Comparison of ENCODE assay signal across 1 cellular context in the genomic region with DNA sequence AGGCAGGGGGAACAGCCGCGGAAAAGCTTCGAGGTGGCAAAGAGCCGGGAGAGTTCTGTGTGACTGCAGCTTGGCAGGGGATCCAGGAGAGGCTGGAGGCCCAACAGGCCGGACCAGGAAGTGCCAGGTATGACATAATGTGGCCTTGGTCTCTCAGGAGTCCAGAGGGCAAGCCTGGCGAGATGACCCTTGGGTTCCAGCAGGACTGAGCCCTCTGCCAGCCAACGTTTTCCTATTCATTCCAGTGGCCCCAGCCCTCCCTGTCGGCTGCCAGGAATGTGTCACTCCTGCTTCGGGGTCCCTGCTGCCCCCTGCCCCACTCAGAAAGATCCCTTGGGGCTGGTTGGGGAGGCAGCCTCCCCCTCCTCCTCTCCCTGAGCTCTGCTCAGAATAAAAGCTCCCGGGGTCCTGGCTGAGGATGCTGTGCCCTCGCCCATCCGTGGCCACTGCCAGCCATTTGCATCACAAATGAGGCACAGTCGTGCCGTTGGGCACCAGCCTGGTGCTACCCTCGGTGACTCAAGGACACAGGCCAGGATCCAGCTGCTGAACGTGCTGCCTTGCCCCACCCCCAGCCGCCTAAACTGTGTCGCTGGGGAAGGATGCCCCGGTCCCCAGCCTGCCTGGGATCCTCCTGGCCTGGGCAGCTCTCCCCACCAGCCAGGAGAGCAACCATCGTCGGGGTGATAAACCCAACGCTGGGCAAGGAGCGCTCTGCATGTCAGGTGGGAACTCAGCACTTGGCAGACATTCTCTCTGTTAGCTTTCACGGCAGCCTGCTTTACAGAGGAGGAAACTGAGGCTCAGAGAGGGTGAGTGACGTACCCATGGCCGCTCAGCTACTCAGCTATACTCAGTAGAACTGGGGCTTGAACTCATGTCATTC.
A peak's percentile ranks its signal among the peaks of the same experiment; 100 is the strongest.
TF ChIP-seq lines count a peak whose summit lies in the region.

No MANE protein-coding gene starts in this region.

TF ChIP-seq in HepG2, 621 proteins besides CTCF, POLR2A, EP300 and RAD21 (continued from another document and continues in another):
- TF ChIP-seq ZNF772 (CRISPR knock-in tag; IDR thresholded peaks at IDR 0.05), result 0 out of 2 replicates have a peak, but pooled peaks have one; percentile 16
- peak; percentile 73 to 81 for TF ChIP-seq NR2F1 (CRISPR knock-in tag; IDR thresholded peaks at IDR 0.05)
- peak; percentile 47; the same call in 1 of the 2 replicates for TF ChIP-seq NCOA2 (CRISPR knock-in tag; IDR thresholded peaks at IDR 0.05)
- no peak; the same call in 1 of the 2 replicates for TF ChIP-seq ZNF501 (CRISPR knock-in tag; IDR thresholded peaks at IDR 0.05)
- no peak for TF ChIP-seq GABPA (IDR thresholded peaks at IDR 0.05; ENCODE audit: low read depth, low read length)
- TF ChIP-seq GABPA (CRISPR knock-in tag; IDR thresholded peaks at IDR 0.05; ENCODE audit: low read depth), result 0 out of 2 replicates have a peak, but pooled peaks have one; percentile 20
- TF ChIP-seq ZNF292 (CRISPR knock-in tag; IDR thresholded peaks at IDR 0.05; ENCODE audit: borderline replicate concordance, low read depth), result peak; percentile 54; the same call in 1 of the 2 replicates
- TF ChIP-seq ONECUT2 (CRISPR knock-in tag; IDR thresholded peaks at IDR 0.05), result no peak
- TF ChIP-seq ZBTB20 (CRISPR knock-in tag; IDR thresholded peaks at IDR 0.05; ENCODE audit: borderline replicate concordance, low read depth), result peak; percentile 42; the same call in 1 of the 2 replicates
- peak; percentile 57 for TF ChIP-seq ETV5 (CRISPR knock-in tag; IDR thresholded peaks at IDR 0.05; ENCODE audit: borderline replicate concordance)
- TF ChIP-seq, protein P1, sequence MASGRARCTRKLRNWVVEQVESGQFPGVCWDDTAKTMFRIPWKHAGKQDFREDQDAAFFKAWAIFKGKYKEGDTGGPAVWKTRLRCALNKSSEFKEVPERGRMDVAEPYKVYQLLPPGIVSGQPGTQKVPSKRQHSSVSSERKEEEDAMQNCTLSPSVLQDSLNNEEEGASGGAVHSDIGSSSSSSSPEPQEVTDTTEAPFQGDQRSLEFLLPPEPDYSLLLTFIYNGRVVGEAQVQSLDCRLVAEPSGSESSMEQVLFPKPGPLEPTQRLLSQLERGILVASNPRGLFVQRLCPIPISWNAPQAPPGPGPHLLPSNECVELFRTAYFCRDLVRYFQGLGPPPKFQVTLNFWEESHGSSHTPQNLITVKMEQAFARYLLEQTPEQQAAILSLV (CRISPR knock-in tag; IDR thresholded peaks at IDR 0.05; ENCODE audit: borderline replicate concordance), result peak; percentile 55; the same call in 1 of the 2 replicates
- peak; percentile 45; the same call in 1 of the 2 replicates for TF ChIP-seq JUND (CRISPR knock-in tag; IDR thresholded peaks at IDR 0.05)
- TF ChIP-seq NR2C2 (CRISPR knock-in tag; IDR thresholded peaks at IDR 0.05; ENCODE audit: borderline replicate concordance), result peak; percentile 61
- TF ChIP-seq ATF7 (IDR thresholded peaks at IDR 0.05), result peak; percentile 60
- TF ChIP-seq ATF7 (CRISPR knock-in tag; IDR thresholded peaks at IDR 0.05), result peak; percentile 93
- TF ChIP-seq, protein P2, sequence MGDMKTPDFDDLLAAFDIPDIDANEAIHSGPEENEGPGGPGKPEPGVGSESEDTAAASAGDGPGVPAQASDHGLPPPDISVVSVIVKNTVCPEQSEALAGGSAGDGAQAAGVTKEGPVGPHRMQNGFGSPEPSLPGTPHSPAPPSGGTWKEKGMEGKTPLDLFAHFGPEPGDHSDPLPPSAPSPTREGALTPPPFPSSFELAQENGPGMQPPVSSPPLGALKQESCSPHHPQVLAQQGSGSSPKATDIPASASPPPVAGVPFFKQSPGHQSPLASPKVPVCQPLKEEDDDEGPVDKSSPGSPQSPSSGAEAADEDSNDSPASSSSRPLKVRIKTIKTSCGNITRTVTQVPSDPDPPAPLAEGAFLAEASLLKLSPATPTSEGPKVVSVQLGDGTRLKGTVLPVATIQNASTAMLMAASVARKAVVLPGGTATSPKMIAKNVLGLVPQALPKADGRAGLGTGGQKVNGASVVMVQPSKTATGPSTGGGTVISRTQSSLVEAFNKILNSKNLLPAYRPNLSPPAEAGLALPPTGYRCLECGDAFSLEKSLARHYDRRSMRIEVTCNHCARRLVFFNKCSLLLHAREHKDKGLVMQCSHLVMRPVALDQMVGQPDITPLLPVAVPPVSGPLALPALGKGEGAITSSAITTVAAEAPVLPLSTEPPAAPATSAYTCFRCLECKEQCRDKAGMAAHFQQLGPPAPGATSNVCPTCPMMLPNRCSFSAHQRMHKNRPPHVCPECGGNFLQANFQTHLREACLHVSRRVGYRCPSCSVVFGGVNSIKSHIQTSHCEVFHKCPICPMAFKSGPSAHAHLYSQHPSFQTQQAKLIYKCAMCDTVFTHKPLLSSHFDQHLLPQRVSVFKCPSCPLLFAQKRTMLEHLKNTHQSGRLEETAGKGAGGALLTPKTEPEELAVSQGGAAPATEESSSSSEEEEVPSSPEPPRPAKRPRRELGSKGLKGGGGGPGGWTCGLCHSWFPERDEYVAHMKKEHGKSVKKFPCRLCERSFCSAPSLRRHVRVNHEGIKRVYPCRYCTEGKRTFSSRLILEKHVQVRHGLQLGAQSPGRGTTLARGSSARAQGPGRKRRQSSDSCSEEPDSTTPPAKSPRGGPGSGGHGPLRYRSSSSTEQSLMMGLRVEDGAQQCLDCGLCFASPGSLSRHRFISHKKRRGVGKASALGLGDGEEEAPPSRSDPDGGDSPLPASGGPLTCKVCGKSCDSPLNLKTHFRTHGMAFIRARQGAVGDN (CRISPR knock-in tag; IDR thresholded peaks at IDR 0.05), result peak; percentile 70
- peak; percentile 44; the same call in 1 of the 2 replicates for TF ChIP-seq ZBTB7B (CRISPR knock-in tag; IDR thresholded peaks at IDR 0.05)
- no peak for TF ChIP-seq ZNF235 (CRISPR knock-in tag; IDR thresholded peaks at IDR 0.05; ENCODE audit: borderline replicate concordance)
- TF ChIP-seq BCL6 (CRISPR knock-in tag; IDR thresholded peaks at IDR 0.05), result peak; percentile 17; the same call in 1 of the 2 replicates
- peak; percentile 85 for TF ChIP-seq SALL1 (CRISPR knock-in tag; IDR thresholded peaks at IDR 0.05)
- TF ChIP-seq, protein P3, sequence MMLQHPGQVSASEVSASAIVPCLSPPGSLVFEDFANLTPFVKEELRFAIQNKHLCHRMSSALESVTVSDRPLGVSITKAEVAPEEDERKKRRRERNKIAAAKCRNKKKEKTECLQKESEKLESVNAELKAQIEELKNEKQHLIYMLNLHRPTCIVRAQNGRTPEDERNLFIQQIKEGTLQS (CRISPR knock-in tag; IDR thresholded peaks at IDR 0.05), result peak; percentile 70; the same call in 1 of the 2 replicates
- peak; percentile 99 for TF ChIP-seq HNRNPL (IDR thresholded peaks at IDR 0.05; ENCODE audit: low read depth, low read length)
- TF ChIP-seq TCF12 (IDR thresholded peaks at IDR 0.05), result no peak
- peak; percentile 48; the same call in 1 of the 2 replicates for TF ChIP-seq TCF12 (CRISPR knock-in tag; IDR thresholded peaks at IDR 0.05)
- TF ChIP-seq MAFK (conservative IDR thresholded peaks at IDR 0.05 in 1 of 2, IDR thresholded peaks at IDR 0.05 in 1 of 2; ENCODE audit: low read length in 2 of 2), result no peak
- TF ChIP-seq BORCS8-MEF2B (CRISPR knock-in tag; IDR thresholded peaks at IDR 0.05), result 0 out of 2 replicates have a peak, but pooled peaks have one; percentile 5
- TF ChIP-seq ZMYM2 (CRISPR knock-in tag; IDR thresholded peaks at IDR 0.05), result peak; percentile 37; the same call in 1 of the 2 replicates
- no peak for TF ChIP-seq LCORL (IDR thresholded peaks at IDR 0.05)
- TF ChIP-seq LCORL (CRISPR knock-in tag; IDR thresholded peaks at IDR 0.05), result peak; percentile 57; the same call in 1 of the 2 replicates
- TF ChIP-seq SOX6 (IDR thresholded peaks at IDR 0.05), result no peak
- peak; percentile 42 for TF ChIP-seq SOX6 (CRISPR knock-in tag; IDR thresholded peaks at IDR 0.05)
- 0 out of 2 replicates have a peak, but pooled peaks have one; percentile 49 for TF ChIP-seq ZNF253 (CRISPR knock-in tag; IDR thresholded peaks at IDR 0.05; ENCODE audit: borderline replicate concordance)
- peak; percentile 90; the same call in 1 of the 2 replicates for TF ChIP-seq ZNF572 (CRISPR knock-in tag; IDR thresholded peaks at IDR 0.05)
- no peak for TF ChIP-seq ZNF781 (CRISPR knock-in tag; IDR thresholded peaks at IDR 0.05; ENCODE audit: borderline replicate concordance, not compliant biosample characterization)
- TF ChIP-seq, protein P4, sequence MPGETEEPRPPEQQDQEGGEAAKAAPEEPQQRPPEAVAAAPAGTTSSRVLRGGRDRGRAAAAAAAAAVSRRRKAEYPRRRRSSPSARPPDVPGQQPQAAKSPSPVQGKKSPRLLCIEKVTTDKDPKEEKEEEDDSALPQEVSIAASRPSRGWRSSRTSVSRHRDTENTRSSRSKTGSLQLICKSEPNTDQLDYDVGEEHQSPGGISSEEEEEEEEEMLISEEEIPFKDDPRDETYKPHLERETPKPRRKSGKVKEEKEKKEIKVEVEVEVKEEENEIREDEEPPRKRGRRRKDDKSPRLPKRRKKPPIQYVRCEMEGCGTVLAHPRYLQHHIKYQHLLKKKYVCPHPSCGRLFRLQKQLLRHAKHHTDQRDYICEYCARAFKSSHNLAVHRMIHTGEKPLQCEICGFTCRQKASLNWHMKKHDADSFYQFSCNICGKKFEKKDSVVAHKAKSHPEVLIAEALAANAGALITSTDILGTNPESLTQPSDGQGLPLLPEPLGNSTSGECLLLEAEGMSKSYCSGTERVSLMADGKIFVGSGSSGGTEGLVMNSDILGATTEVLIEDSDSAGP (CRISPR knock-in tag; IDR thresholded peaks at IDR 0.05; ENCODE audit: borderline replicate concordance), result peak; percentile 21; the same call in 1 of the 2 replicates
- TF ChIP-seq TBX2 (CRISPR knock-in tag; IDR thresholded peaks at IDR 0.05; ENCODE audit: borderline replicate concordance), result peak; percentile 51; the same call in 1 of the 2 replicates
- TF ChIP-seq RXRB (CRISPR knock-in tag; IDR thresholded peaks at IDR 0.05; ENCODE audit: borderline replicate concordance), result peak; percentile 47; the same call in 1 of the 2 replicates
- TF ChIP-seq ZNF333 (CRISPR knock-in tag; IDR thresholded peaks at IDR 0.05; ENCODE audit: borderline replicate concordance), result peak; percentile 65; the same call in 1 of the 2 replicates
- peak; percentile 46 for TF ChIP-seq AGO1 (IDR thresholded peaks at IDR 0.05; ENCODE audit: low read depth, low read length, poor library complexity, severe bottlenecking)
- TF ChIP-seq KAT8 (CRISPR knock-in tag; IDR thresholded peaks at IDR 0.05), result peak; percentile 71; the same call in 1 of the 2 replicates
- TF ChIP-seq RXRA (CRISPR knock-in tag; IDR thresholded peaks at IDR 0.05), result no peak; the same call in none of the 2 replicates
- no peak for TF ChIP-seq ZNF672 (CRISPR knock-in tag; IDR thresholded peaks at IDR 0.05)
- TF ChIP-seq ZBTB38 (CRISPR knock-in tag; IDR thresholded peaks at IDR 0.05), result 0 out of 2 replicates have a peak, but pooled peaks have one; percentile 44
- TF ChIP-seq, protein P5, sequence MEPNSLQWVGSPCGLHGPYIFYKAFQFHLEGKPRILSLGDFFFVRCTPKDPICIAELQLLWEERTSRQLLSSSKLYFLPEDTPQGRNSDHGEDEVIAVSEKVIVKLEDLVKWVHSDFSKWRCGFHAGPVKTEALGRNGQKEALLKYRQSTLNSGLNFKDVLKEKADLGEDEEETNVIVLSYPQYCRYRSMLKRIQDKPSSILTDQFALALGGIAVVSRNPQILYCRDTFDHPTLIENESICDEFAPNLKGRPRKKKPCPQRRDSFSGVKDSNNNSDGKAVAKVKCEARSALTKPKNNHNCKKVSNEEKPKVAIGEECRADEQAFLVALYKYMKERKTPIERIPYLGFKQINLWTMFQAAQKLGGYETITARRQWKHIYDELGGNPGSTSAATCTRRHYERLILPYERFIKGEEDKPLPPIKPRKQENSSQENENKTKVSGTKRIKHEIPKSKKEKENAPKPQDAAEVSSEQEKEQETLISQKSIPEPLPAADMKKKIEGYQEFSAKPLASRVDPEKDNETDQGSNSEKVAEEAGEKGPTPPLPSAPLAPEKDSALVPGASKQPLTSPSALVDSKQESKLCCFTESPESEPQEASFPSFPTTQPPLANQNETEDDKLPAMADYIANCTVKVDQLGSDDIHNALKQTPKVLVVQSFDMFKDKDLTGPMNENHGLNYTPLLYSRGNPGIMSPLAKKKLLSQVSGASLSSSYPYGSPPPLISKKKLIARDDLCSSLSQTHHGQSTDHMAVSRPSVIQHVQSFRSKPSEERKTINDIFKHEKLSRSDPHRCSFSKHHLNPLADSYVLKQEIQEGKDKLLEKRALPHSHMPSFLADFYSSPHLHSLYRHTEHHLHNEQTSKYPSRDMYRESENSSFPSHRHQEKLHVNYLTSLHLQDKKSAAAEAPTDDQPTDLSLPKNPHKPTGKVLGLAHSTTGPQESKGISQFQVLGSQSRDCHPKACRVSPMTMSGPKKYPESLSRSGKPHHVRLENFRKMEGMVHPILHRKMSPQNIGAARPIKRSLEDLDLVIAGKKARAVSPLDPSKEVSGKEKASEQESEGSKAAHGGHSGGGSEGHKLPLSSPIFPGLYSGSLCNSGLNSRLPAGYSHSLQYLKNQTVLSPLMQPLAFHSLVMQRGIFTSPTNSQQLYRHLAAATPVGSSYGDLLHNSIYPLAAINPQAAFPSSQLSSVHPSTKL (CRISPR knock-in tag; IDR thresholded peaks at IDR 0.05), result peak; percentile 80
- TF ChIP-seq ZNF768 (CRISPR knock-in tag; IDR thresholded peaks at IDR 0.05), result peak; percentile 76
- peak; percentile 92 for TF ChIP-seq ZFX (CRISPR knock-in tag; IDR thresholded peaks at IDR 0.05; ENCODE audit: low read depth)
- TF ChIP-seq, protein P6, sequence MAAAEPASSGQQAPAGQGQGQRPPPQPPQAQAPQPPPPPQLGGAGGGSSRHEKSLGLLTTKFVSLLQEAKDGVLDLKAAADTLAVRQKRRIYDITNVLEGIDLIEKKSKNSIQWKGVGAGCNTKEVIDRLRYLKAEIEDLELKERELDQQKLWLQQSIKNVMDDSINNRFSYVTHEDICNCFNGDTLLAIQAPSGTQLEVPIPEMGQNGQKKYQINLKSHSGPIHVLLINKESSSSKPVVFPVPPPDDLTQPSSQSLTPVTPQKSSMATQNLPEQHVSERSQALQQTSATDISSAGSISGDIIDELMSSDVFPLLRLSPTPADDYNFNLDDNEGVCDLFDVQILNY (CRISPR knock-in tag; conservative IDR thresholded peaks at IDR 0.05), result no peak; the same call in 1 of the 2 replicates
- no peak for TF ChIP-seq KLF9 (CRISPR knock-in tag; IDR thresholded peaks at IDR 0.05; ENCODE audit: low read depth)
- TF ChIP-seq KDM5B (CRISPR knock-in tag; IDR thresholded peaks at IDR 0.05; ENCODE audit: borderline replicate concordance), result 0 out of 2 replicates have a peak, but pooled peaks have one; percentile 20
- peak; percentile 38; the same call in 1 of the 2 replicates for TF ChIP-seq HDAC2 (CRISPR knock-in tag; IDR thresholded peaks at IDR 0.05)
- peak; percentile 11; the same call in 1 of the 2 replicates for TF ChIP-seq CREB1 (IDR thresholded peaks at IDR 0.05)
- TF ChIP-seq CREB1 (CRISPR knock-in tag; IDR thresholded peaks at IDR 0.05), result no peak
- TF ChIP-seq, protein P7, sequence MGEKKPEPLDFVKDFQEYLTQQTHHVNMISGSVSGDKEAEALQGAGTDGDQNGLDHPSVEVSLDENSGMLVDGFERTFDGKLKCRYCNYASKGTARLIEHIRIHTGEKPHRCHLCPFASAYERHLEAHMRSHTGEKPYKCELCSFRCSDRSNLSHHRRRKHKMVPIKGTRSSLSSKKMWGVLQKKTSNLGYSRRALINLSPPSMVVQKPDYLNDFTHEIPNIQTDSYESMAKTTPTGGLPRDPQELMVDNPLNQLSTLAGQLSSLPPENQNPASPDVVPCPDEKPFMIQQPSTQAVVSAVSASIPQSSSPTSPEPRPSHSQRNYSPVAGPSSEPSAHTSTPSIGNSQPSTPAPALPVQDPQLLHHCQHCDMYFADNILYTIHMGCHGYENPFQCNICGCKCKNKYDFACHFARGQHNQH (CRISPR knock-in tag; IDR thresholded peaks at IDR 0.05), result 0 out of 2 replicates have a peak, but pooled peaks have one; percentile 30
- TF ChIP-seq PCBP1 (IDR thresholded peaks at IDR 0.05; ENCODE audit: borderline replicate concordance, low read depth, low read length), result peak; percentile 37; the same call in 1 of the 2 replicates
- TF ChIP-seq RARA (CRISPR knock-in tag; IDR thresholded peaks at IDR 0.05), result peak; percentile 73
